1 cellular context compared by ENCODE assay signal in genomic region chr3:30188713-30189112, GRCh38.
TF ChIP-seq lines count a peak whose summit lies in the region.

No MANE protein-coding gene starts in this region.

TF ChIP-seq in GM23338, 12 proteins besides CTCF, POLR2A, EP300 and RAD21 (continued from another document):
- TF ChIP-seq ZNF462 (CRISPR knock-in tag; IDR thresholded peaks at IDR 0.05), result no peak
